24 cellular contexts compared by ENCODE assay signal in genomic region chr16:80639636-80640035, GRCh38.
DNase-seq lines count a peak whose midpoint lies in the region; ATAC-seq, FAIRE-seq and TF ChIP-seq lines count a peak whose summit lies in the region.
"Had no signal": no experiment of that assay in that cellular context is flagged by ENCODE, and none has a peak within 500 bp of the region (broad histone marks: within the 10 kb centered on the region; RNA-seq: fewer than 3 reads in every experiment).

No MANE protein-coding gene starts in this region.

- H2BK5ac ChIP-seq in H1 (ENCODE audit: low read depth, low read length) (no peak overlapping the region), trophoblast cell (ENCODE audit: low read depth, low read length, poor library complexity) (no peak overlapping the region)

- DNase-seq in HTR-8/SVneo (ENCODE audit: insufficient read length, low spot score) (no peak), H1 (ENCODE audit: low read depth in 1 of 2, low spot score in 2 of 2) (no peak), trophoblast cell (peak; percentile 88 to 92), stomach (no peak), SW480 (ENCODE audit: low spot score) (no peak)
- no peak for DNase-seq in CD8-positive, alpha-beta T cell
- DNase-seq: AML-193; CD4-positive, alpha-beta T cell; CD8-positive, alpha-beta memory T cell; COR-L47; DMS 273 treated with DMSO at 0.1 percent for 48 hours; DMS153; DMS53; DMS79; DND-41; EL; GDM1 had no signal

- POLR2A ChIA-PET in H1 (lab: Charles Lee; ENCODE audit: partially characterized antibody): no interaction called here
- POLR2A ChIA-PET in CD8-positive, alpha-beta T cell (lab: Charles Lee): no interaction called here

- no peaks in the 10 kb centered on the region; the same call in 1 of the 2 replicates for H3K23me2 ChIP-seq in H1 (ENCODE audit: low read depth, low read length)

- H3K79me1 ChIP-seq in H1 (ENCODE audit: low read depth, low read length) (no peaks in the 10 kb centered on the region), trophoblast cell (ENCODE audit: low read length) (no peaks in the 10 kb centered on the region)

- TF ChIP-seq POLR2A in H1 (IDR thresholded peaks at IDR 0.05; ENCODE audit: control extremely low read depth in 1 of 2, low read depth in 2 of 2, low read length in 2 of 2) (no peak), stomach (IDR thresholded peaks at IDR 0.05) (no peak)

- CTCF ChIA-PET in H1 (lab: Charles Lee; ENCODE audit: partially characterized antibody): no interaction called here
- CTCF ChIA-PET in CD8-positive, alpha-beta T cell (lab: Charles Lee): no interaction called here

- H2AK5ac ChIP-seq in H1 (ENCODE audit: low read depth, low read length) (no peak overlapping the region), trophoblast cell (ENCODE audit: low read length) (no peak overlapping the region)

- no peak overlapping the region for H2BK120ac ChIP-seq in H1 (replicated peaks; ENCODE audit: low read depth, low read length)
- no peak overlapping the region for H2BK120ac ChIP-seq in trophoblast cell (ENCODE audit: insufficient read depth, low read length, poor library complexity)

- H3K27me3 Mint-ChIP-seq in CD8-positive, alpha-beta T cell (ENCODE audit: low read depth): no peaks in the 10 kb centered on the region
- H3K27me3 Mint-ChIP-seq: B cell; CD4-positive, alpha-beta T cell had no signal

- H3K9ac ChIP-seq in H1 (replicated peaks in 1 of 4; ENCODE audit: extremely low read depth in 1 of 4, low read depth in 3 of 4, low read length in 3 of 4): no peak overlapping the region
- H3K9ac ChIP-seq in trophoblast cell (ENCODE audit: low read length): no peak overlapping the region
- H3K9ac ChIP-seq: BLaER1 treated with 17β-estradiol and CSF1 and Interleukin-3, amounts not matched to agents 10 nM and 100 nM had no signal

- no peak overlapping the region for H4K91ac ChIP-seq in H1 (replicated peaks; ENCODE audit: insufficient read length, low read length)
- no peak overlapping the region for H4K91ac ChIP-seq in trophoblast cell (ENCODE audit: low read depth, low read length)

- H3K4me2 ChIP-seq in H1 (ENCODE audit: insufficient read depth in 1 of 2, low read depth in 2 of 2, low read length in 2 of 2) (no peak overlapping the region), trophoblast cell (ENCODE audit: low read length) (no peak overlapping the region)
- H3K4me2 ChIP-seq: A549; BLaER1 treated with 17β-estradiol and CSF1 and Interleukin-3, amounts not matched to agents 10 nM and 100 nM had no signal

- no peaks in the 10 kb centered on the region for H4K20me1 ChIP-seq in H1 (replicated peaks in 1 of 2; ENCODE audit: control insufficient read depth in 1 of 2, insufficient read depth in 2 of 2, low read length in 2 of 2)

- TF ChIP-seq EP300 in H1 (IDR thresholded peaks at IDR 0.05; ENCODE audit: borderline replicate concordance in 1 of 2, low read depth in 2 of 2, low read length in 2 of 2) (no peak), stomach (IDR thresholded peaks at IDR 0.05) (no peak)

- H3K4me3 ChIP-seq in H1 (ENCODE audit: extremely low read depth in 1 of 4, insufficient read depth in 2 of 4, low read depth in 3 of 4, low read length in 4 of 4): no peak overlapping the region
- H3K4me3 ChIP-seq in trophoblast cell (ENCODE audit: low read depth, low read length): no peak overlapping the region
- H3K4me3 ChIP-seq in stomach: no peak overlapping the region
- no peak overlapping the region for H3K4me3 ChIP-seq in CD8-positive, alpha-beta T cell (ENCODE audit: low read depth, low read length)
- H3K4me3 ChIP-seq: A549; BLaER1 treated with 17β-estradiol and CSF1 and Interleukin-3, amounts not matched to agents 10 nM and 100 nM; GM12878 had no signal

- no peaks in the 10 kb centered on the region for H3K36me3 Mint-ChIP-seq in CD8-positive, alpha-beta T cell

- H3K18ac ChIP-seq in H1 (ENCODE audit: extremely low read depth, low read length) (no peak overlapping the region), trophoblast cell (ENCODE audit: low read length) (no peak overlapping the region)

- H3K36me3 ChIP-seq in H1 (ENCODE audit: control insufficient read depth in 2 of 4, insufficient read depth in 4 of 4, low read length in 3 of 4) (no peaks in the 10 kb centered on the region), trophoblast cell (ENCODE audit: control insufficient read depth in 1 of 2, insufficient read depth in 2 of 2, low read length in 2 of 2) (no peaks in the 10 kb centered on the region), stomach (no peaks in the 10 kb centered on the region)
- no peaks in the 10 kb centered on the region for H3K36me3 ChIP-seq in CD8-positive, alpha-beta T cell (ENCODE audit: insufficient read depth, low read length)

- H2BK12ac ChIP-seq in H1 (ENCODE audit: low read depth, low read length): 0 out of 2 replicates have a peak overlapping the region, but pooled peaks have one; percentile 43
- H2BK12ac ChIP-seq in trophoblast cell (ENCODE audit: low read length): no peak overlapping the region

- peak; percentile 38 for FAIRE-seq in HTR-8/SVneo (lab: Jason Lieb, UNC)
- no peak for FAIRE-seq in H1 (lab: Jason Lieb, UNC)
- FAIRE-seq: A549, GM12878, GM12892, GM18507 had no signal

- intact Hi-C loops in stomach (cut with DNase I; ENCODE audit: low total_unique reads): no loop called here
- intact Hi-C loops in CD8-positive, alpha-beta T cell (cut with DNase I, micrococcal nuclease): no loop called here

- H3K27ac ChIP-seq in H1 (ENCODE audit: low read depth, low read length) (no peak overlapping the region), trophoblast cell (ENCODE audit: low read depth, low read length) (no peak overlapping the region), stomach (no peak overlapping the region)
- no peak overlapping the region for H3K27ac ChIP-seq in CD8-positive, alpha-beta T cell (ENCODE audit: low read depth, low read length)
- H3K27ac ChIP-seq: A549; BLaER1 treated with 17β-estradiol and CSF1 and Interleukin-3, amounts not matched to agents 10 nM and 100 nM; C4-2B had no signal

- H3K4ac ChIP-seq in H1 (replicated peaks; ENCODE audit: insufficient read length, low read depth, low read length) (no peak overlapping the region), trophoblast cell (ENCODE audit: low read depth, low read length) (no peak overlapping the region)

- no peak overlapping the region for H3K27ac Mint-ChIP-seq in CD8-positive, alpha-beta T cell
- H3K27ac Mint-ChIP-seq: B cell; CD4-positive, alpha-beta T cell; CD8-positive, alpha-beta memory T cell had no signal

- TF ChIP-seq CTCF in H1 (IDR thresholded peaks at IDR 0.05; ENCODE audit: control extremely low read depth in 1 of 3, insufficient read depth in 1 of 3, low read depth in 1 of 3, low read length in 3 of 3): no peak
- TF ChIP-seq CTCF in stomach (IDR thresholded peaks at IDR 0.05): no peak
- no peak for TF ChIP-seq CTCF in CD8-positive, alpha-beta T cell (IDR thresholded peaks at IDR 0.05)

- H2AFZ ChIP-seq in H1 (ENCODE audit: low read length) (no peak overlapping the region), trophoblast cell (ENCODE audit: insufficient read depth, low read length, poor library complexity) (no peak overlapping the region)

- no peak overlapping the region for H2BK15ac ChIP-seq in H1 (ENCODE audit: low read length)

- H4K8ac ChIP-seq in H1 (ENCODE audit: extremely low read depth, insufficient read depth, low read length) (no peak overlapping the region), trophoblast cell (ENCODE audit: low read depth, low read length) (no peak overlapping the region)

- H3K14ac ChIP-seq in H1 (ENCODE audit: insufficient read length) (no peak overlapping the region), trophoblast cell (ENCODE audit: low read length) (no peak overlapping the region)

- H3K4me1 Mint-ChIP-seq in CD8-positive, alpha-beta T cell (ENCODE audit: low read depth): no peaks in the 10 kb centered on the region
- H3K4me1 Mint-ChIP-seq: B cell; CD8-positive, alpha-beta memory T cell had no signal

- no peak overlapping the region for H4K12ac ChIP-seq in trophoblast cell (ENCODE audit: low read depth, low read length)

- H3K9me3 ChIP-seq in H1 (ENCODE audit: insufficient read depth in 2 of 2, low read depth in 1 of 2, low read length in 1 of 2) (peaks cover 15 to 16% of the 10 kb centered on the region in 2 experiments; a peak in 3 of 4 replicates), trophoblast cell (ENCODE audit: insufficient read depth, low read depth, low read length) (peaks cover 6% of the 10 kb centered on the region), stomach (peaks cover 0 to 25% (median 5%) of the 10 kb centered on the region in 4 donors)
- no peaks in the 10 kb centered on the region for H3K9me3 ChIP-seq in CD8-positive, alpha-beta T cell (ENCODE audit: low read length)
- H3K9me3 ChIP-seq: A549 had no signal

- H3K4me1 ChIP-seq in H1 (replicated peaks in 1 of 4; ENCODE audit: control insufficient read depth in 3 of 4, insufficient read depth in 4 of 4, low read length in 3 of 4) (no peaks in the 10 kb centered on the region), trophoblast cell (ENCODE audit: control insufficient read depth in 1 of 2, insufficient read depth in 2 of 2, low read length in 2 of 2) (peaks cover 0 to 2% of the 10 kb centered on the region in 2 experiments), stomach (no peaks in the 10 kb centered on the region)
- H3K4me1 ChIP-seq in CD8-positive, alpha-beta T cell (ENCODE audit: insufficient read depth, low read length): no peaks in the 10 kb centered on the region
- H3K4me1 ChIP-seq: A549 had no signal

- H3K23ac ChIP-seq in H1 (ENCODE audit: insufficient read length) (no peak overlapping the region), trophoblast cell (ENCODE audit: low read length) (no peak overlapping the region)

- H3K79me2 ChIP-seq in H1 (ENCODE audit: control insufficient read depth in 1 of 2, insufficient read depth in 2 of 2, low read length in 2 of 2): no peaks in the 10 kb centered on the region
- no peaks in the 10 kb centered on the region for H3K79me2 ChIP-seq in trophoblast cell (ENCODE audit: control insufficient read depth, insufficient read depth, low read length, poor library complexity)

- ATAC-seq in CD8-positive, alpha-beta T cell: no peak
- ATAC-seq: A549, GM12878 had no signal

- H4K5ac ChIP-seq in H1 (ENCODE audit: insufficient read length, low read depth, low read length): no peak overlapping the region

- H3K4me3 Mint-ChIP-seq in CD8-positive, alpha-beta T cell: no peak overlapping the region
- H3K4me3 Mint-ChIP-seq: B cell; CD4-positive, alpha-beta T cell had no signal

- TF ChIP-seq RAD21 in H1 (IDR thresholded peaks at IDR 0.05 in 1 of 2, conservative IDR thresholded peaks at IDR 0.05 in 1 of 2; ENCODE audit: low read depth in 2 of 2, low read length in 2 of 2): no peak

- no peak overlapping the region for H2BK20ac ChIP-seq in H1 (ENCODE audit: low read length)

- no peaks in the 10 kb centered on the region for H3K27me3 ChIP-seq in H1 (replicated peaks in 1 of 4; ENCODE audit: control insufficient read depth in 3 of 4, extremely low read depth in 1 of 4, insufficient read depth in 3 of 4, low read length in 3 of 4)
- no peaks in the 10 kb centered on the region for H3K27me3 ChIP-seq in trophoblast cell (ENCODE audit: insufficient read depth, low read length)
- H3K27me3 ChIP-seq in stomach: no peaks in the 10 kb centered on the region
- no peaks in the 10 kb centered on the region for H3K27me3 ChIP-seq in CD8-positive, alpha-beta T cell (ENCODE audit: insufficient read depth, low read length)
- H3K27me3 ChIP-seq: BLaER1 treated with 17β-estradiol and CSF1 and Interleukin-3, amounts not matched to agents 10 nM and 100 nM had no signal

- H3K56ac ChIP-seq in H1 (replicated peaks; ENCODE audit: insufficient read length, low read depth, low read length): no peak overlapping the region

- 80% methylated on average over 6 of the region's 6 CpGs; no CpG with 5 or more reads in 1 of the 2 experiments for WGBS in H1 (ENCODE audit: extremely low coverage in 1 of 2, insufficient coverage in 1 of 2, insufficient read length in 1 of 2, insufficient replicate concordance in 2 of 2, low coverage in 1 of 2, low lambda C conversion rate in 2 of 2, missing lambda C conversion rate in 1 of 2), 2 experiments
- no CpG with 5 or more reads among the region's 6 CpGs for WGBS in trophoblast cell (ENCODE audit: extremely low coverage, insufficient coverage, insufficient read length)
- 85 to 94% (median 93%) methylated on average over 6 of the region's 6 CpGs for WGBS in stomach, 5 donors

- H3K9me3 Mint-ChIP-seq in CD8-positive, alpha-beta T cell: peaks cover 16% of the 10 kb centered on the region

Comparison
In these comparisons a context has a peak if more than half of its experiments do, and no peak if none do; other contexts are left out.
1. DNase-seq: peak in trophoblast cell (2 of 2); none in HTR-8/SVneo (single experiment), H1 (0 of 2), stomach (single experiment), CD8-positive, alpha-beta T cell (0 of 7) and SW480 (single experiment).